In genomic region chr3:138348107-138348949, GRCh38 we compare ENCODE assay signal across 9 cellular contexts. TPM values are rescaled to one million over a fixed set of nuclear protein-coding genes. Genes with fewer than 3 reads are reported as not detected.
DNase-seq lines count a peak whose midpoint lies in the region; ATAC-seq and TF ChIP-seq lines count a peak whose summit lies in the region.
"Had no signal": no experiment of that assay in that cellular context is flagged by ENCODE, and none has a peak within 500 bp of the region (broad histone marks: within the 10 kb centered on the region; RNA-seq: fewer than 3 reads in every experiment).

Gene MRAS, plus strand, starts transcription at chr3:138348579. Its CDS starts 24,305 bp downstream, at chr3:138372884.

- peak within 1 kb of the TSS; percentile 77 for H3K4me3 ChIP-seq in lung

- peak; percentile 89 for ATAC-seq in lung (ENCODE audit: insufficient read depth, low FRiP score)
- ATAC-seq in stimulated activated naive B cell treated with anti-CD40 and anti-IgM and Interleukin-4, amounts not matched to agents 10 μg/mL and 1 μg/mL and 100 μg/mL, for 72 hours (replicated peaks) = peak; percentile 52 to 64
- ATAC-seq in GM19452 (IDR thresholded peaks at IDR 0.05; ENCODE audit: unreplicated experiment) = no peak

- H3K27me3 Mint-ChIP-seq in stimulated activated naive B cell treated with anti-CD40 and anti-IgM and Interleukin-4, amounts not matched to agents 10 μg/mL and 1 μg/mL and 100 μg/mL, for 72 hours = peaks cover 71 to 82% of the 10 kb centered on the region in 2 donors

- peaks cover 5 to 12% of the 10 kb centered on the region in 2 donors for H3K4me1 Mint-ChIP-seq in stimulated activated naive B cell treated with anti-CD40 and anti-IgM and Interleukin-4, amounts not matched to agents 10 μg/mL and 1 μg/mL and 100 μg/mL, for 72 hours

- 0 to 1% methylated on average over 63 to 111 of the region's 111 CpGs for WGBS in lung, 2 donors

- no peaks in the 10 kb centered on the region for H3K36me3 ChIP-seq in lung (ENCODE audit: control insufficient read depth in 2 of 2, insufficient read depth in 2 of 2, low read length in 2 of 2)

- H3K27me3 ChIP-seq in lung (ENCODE audit: control insufficient read depth, insufficient read depth) = no peaks in the 10 kb centered on the region

- peak within 1 kb of the TSS; percentile 94 to 97 for H3K27ac ChIP-seq in lung (ENCODE audit: low read depth in 1 of 2, low read length in 1 of 2)

- no peaks in the 10 kb centered on the region for H3K9me3 ChIP-seq in lung (ENCODE audit: control insufficient read depth in 2 of 2, insufficient read depth in 1 of 2, low read length in 1 of 2)

- H3K4me1 ChIP-seq in lung (ENCODE audit: control insufficient read depth in 2 of 2, insufficient read depth in 2 of 2, low read length in 2 of 2) = peaks cover 3 to 14% of the 10 kb centered on the region in 2 donors

- H3K27ac Mint-ChIP-seq in stimulated activated naive B cell treated with anti-CD40 and anti-IgM and Interleukin-4, amounts not matched to agents 10 μg/mL and 1 μg/mL and 100 μg/mL, for 72 hours = peak within 1 kb of the TSS; percentile 90

- peak; percentile 44 for DNase-seq in NCI-H345 (lab: John Stamatoyannopoulos, UW)
- no peak for DNase-seq in NCI-H345 treated with DMSO at 0.1 percent for 48 hours (lab: John Stamatoyannopoulos, UW; ENCODE audit: unreplicated experiment)
- peak; percentile 13 for DNase-seq in NCI-H1417 treated with DMSO at 0.1 percent for 48 hours (lab: John Stamatoyannopoulos, UW)
- peak; percentile 6 for DNase-seq in activated CD4-positive, alpha-beta T cell treated with anti-CD3 and anti-CD28 coated beads, Interleukin-2, amount 50 U/mL, for 1 hour
- peak; percentile 52 for DNase-seq in epidermal melanocyte (ENCODE audit: insufficient read length, low spot score)
- peak; percentile 74 for DNase-seq in lung (ENCODE audit: low spot score)
- peak; percentile 12 for DNase-seq in stimulated activated naive B cell treated with anti-CD40 and anti-IgM and Interleukin-4, amounts not matched to agents 10 μg/mL and 1 μg/mL and 100 μg/mL, for 72 hours
- DNase-seq: DND-41 had no signal

- H3K36me3 Mint-ChIP-seq in stimulated activated naive B cell treated with anti-CD40 and anti-IgM and Interleukin-4, amounts not matched to agents 10 μg/mL and 1 μg/mL and 100 μg/mL, for 72 hours = peaks cover 4% of the 10 kb centered on the region in 2 donors

- peak within 1 kb of the TSS; percentile 89 to 90 for H3K4me3 Mint-ChIP-seq in stimulated activated naive B cell treated with anti-CD40 and anti-IgM and Interleukin-4, amounts not matched to agents 10 μg/mL and 1 μg/mL and 100 μg/mL, for 72 hours

- TF ChIP-seq CTCF in lung (IDR thresholded peaks at IDR 0.05; ENCODE audit: control extremely low read depth, extremely low read depth) = no peak

- H3K9me3 Mint-ChIP-seq in stimulated activated naive B cell treated with anti-CD40 and anti-IgM and Interleukin-4, amounts not matched to agents 10 μg/mL and 1 μg/mL and 100 μg/mL, for 72 hours = peaks cover 2 to 3% of the 10 kb centered on the region in 2 donors

RNA-seq across cellular contexts. Expression of gene MRAS, which starts in this region (rescaled TPM):
- total RNA-seq in lung = 10 to 100 TPM; 22.5 to 28.7 TPM
- 10 to 100 TPM; 12.6 to 22.2 TPM for polyA plus RNA-seq in lung
